In the genomic region with DNA sequence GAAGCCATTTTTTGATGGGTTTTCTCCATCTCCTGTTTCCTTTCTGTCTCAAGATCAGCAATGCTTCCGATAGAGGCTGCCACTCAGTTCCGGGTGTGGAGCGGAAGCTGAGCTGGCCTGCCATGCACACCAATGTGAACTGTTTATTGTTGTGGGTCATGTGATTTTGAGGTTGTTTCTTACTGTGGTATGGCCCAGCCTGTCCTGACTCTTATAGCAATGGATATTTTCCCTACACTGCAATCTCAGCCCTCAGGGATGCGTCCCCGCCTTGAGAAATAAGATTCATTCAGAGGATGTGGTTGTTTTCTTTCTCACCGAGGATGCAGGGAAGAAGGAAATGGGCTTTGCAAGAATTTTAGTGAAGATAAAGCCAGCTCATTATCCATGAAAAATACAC, we compare ENCODE assay signal across 15 cellular contexts.
A peak's percentile ranks its signal among the peaks of the same experiment; 100 is the strongest.
DNase-seq lines count a peak whose midpoint lies in the region; ATAC-seq and TF ChIP-seq lines count a peak whose summit lies in the region.
"Had no signal": no experiment of that assay in that cellular context is flagged by ENCODE, and none has a peak within 500 bp of the region (broad histone marks: within the 10 kb centered on the region; RNA-seq: fewer than 3 reads in every experiment).

No MANE protein-coding gene starts in this region.

- H3K36me3 ChIP-seq in neuronal stem cell (replicated peaks in 1 of 2; ENCODE audit: control insufficient read depth in 2 of 2, insufficient read depth in 2 of 2, low read length in 2 of 2) (no peaks in the 10 kb centered on the region), thyroid gland (no peaks in the 10 kb centered on the region)

- DNase-seq in EH (ENCODE audit: low read depth): peak; percentile 36
- DNase-seq in RPMI7951 (ENCODE audit: low read depth): peak; percentile 78
- DNase-seq in dermis blood vessel endothelial cell: peak; percentile 44
- no peak for DNase-seq in neuronal stem cell (ENCODE audit: low spot score)
- no peak for DNase-seq in thyroid gland
- DNase-seq in stimulated activated naive CD4-positive, alpha-beta T cell (lab: John Stamatoyannopoulos, UW): no peak
- DNase-seq: AML-193; DMS 273 treated with DMSO at 0.1 percent for 48 hours; H9; NCI-H187 treated with DMSO at 0.1 percent for 48 hours; NCI-H446; NK-92 treated with Interleukin-12 subunit alpha and Interleukin-12 subunit beta, amount 100 ng/mL, for 24 hours; RPMI8226 had no signal

- TF ChIP-seq CTCF in thyroid gland (IDR thresholded peaks at IDR 0.05): no peak

- no peak overlapping the region for H2BK15ac ChIP-seq in neuronal stem cell (ENCODE audit: low read length)

- H3K27ac ChIP-seq in neuronal stem cell (replicated peaks; ENCODE audit: low read length) (no peak overlapping the region), thyroid gland (no peak overlapping the region)

- TF ChIP-seq POLR2A in thyroid gland (IDR thresholded peaks at IDR 0.05): no peak

- H3K18ac ChIP-seq in neuronal stem cell (ENCODE audit: low read length): no peak overlapping the region

- H3K23ac ChIP-seq in neuronal stem cell (ENCODE audit: low read depth, low read length, poor library complexity): no peak overlapping the region

- H3K14ac ChIP-seq in neuronal stem cell (ENCODE audit: low read length): no peak overlapping the region

- no peak overlapping the region for H3K4me2 ChIP-seq in neuronal stem cell (ENCODE audit: insufficient read depth, low read length, poor library complexity, severe bottlenecking)

- ATAC-seq in HG03432 (IDR thresholded peaks at IDR 0.05; ENCODE audit: unreplicated experiment) (no peak), HG03439 (IDR thresholded peaks at IDR 0.05; ENCODE audit: unreplicated experiment) (no peak)

- H3K9me3 ChIP-seq in neuronal stem cell (replicated peaks in 1 of 2; ENCODE audit: control insufficient read depth in 2 of 2, insufficient read depth in 1 of 2, low read depth in 1 of 2, low read length in 2 of 2) (no peaks in the 10 kb centered on the region), thyroid gland (no peaks in the 10 kb centered on the region)

- H4K91ac ChIP-seq in neuronal stem cell (ENCODE audit: low read depth, low read length, poor library complexity): no peak overlapping the region

- H2AK5ac ChIP-seq in neuronal stem cell (ENCODE audit: low read depth, low read length): no peak overlapping the region

- no peak overlapping the region for H3K9ac ChIP-seq in neuronal stem cell (ENCODE audit: low read depth, low read length, poor library complexity)

- no peak overlapping the region for H4K8ac ChIP-seq in neuronal stem cell (ENCODE audit: low read depth, low read length)

- H3K4ac ChIP-seq in neuronal stem cell (ENCODE audit: low read length): no peak overlapping the region

- no peaks in the 10 kb centered on the region for H3K79me1 ChIP-seq in neuronal stem cell (ENCODE audit: low read depth, low read length)

- H2BK120ac ChIP-seq in neuronal stem cell (ENCODE audit: low read depth, low read length): no peak overlapping the region

- H3K27me3 ChIP-seq in neuronal stem cell (ENCODE audit: control insufficient read depth in 3 of 3, insufficient read depth in 3 of 3, low read depth in 1 of 3, low read length in 3 of 3) (no peaks in the 10 kb centered on the region), thyroid gland (no peaks in the 10 kb centered on the region)

- H3K4me3 ChIP-seq in neuronal stem cell (ENCODE audit: low read length in 2 of 2): no peak overlapping the region
- no peak overlapping the region for H3K4me3 ChIP-seq in thyroid gland (replicated peaks in 1 of 3)

- H2AFZ ChIP-seq in neuronal stem cell (ENCODE audit: low read length): peak overlapping the region; percentile 27

- H2BK12ac ChIP-seq in neuronal stem cell (ENCODE audit: low read length): no peak overlapping the region

- intact Hi-C loops in thyroid gland (cut with DNase I): no loop called here

- WGBS in neuronal stem cell (ENCODE audit: extremely low coverage in 2 of 2, insufficient read length in 2 of 2, insufficient replicate concordance in 1 of 2), 2 donors: no CpG with 5 or more reads among the region's 6 CpGs
- 74 to 77% methylated on average over 6 of the region's 6 CpGs for WGBS in thyroid gland, 2 donors

- H3K4me1 ChIP-seq in neuronal stem cell (ENCODE audit: control insufficient read depth in 2 of 2, insufficient read depth in 1 of 2, low read depth in 1 of 2, low read length in 2 of 2): peaks cover 0 to 3% of the 10 kb centered on the region in 2 donors
- H3K4me1 ChIP-seq in thyroid gland: no peaks in the 10 kb centered on the region

- H2BK5ac ChIP-seq in neuronal stem cell (ENCODE audit: low read length): no peak overlapping the region

Comparison
In these comparisons a context has a peak if more than half of its experiments do, and no peak if none do; other contexts are left out.
1. DNase-seq: peak in EH (single experiment), RPMI7951 (single experiment) and dermis blood vessel endothelial cell (single experiment); none in neuronal stem cell (single experiment), thyroid gland (0 of 2) and stimulated activated naive CD4-positive, alpha-beta T cell (0 of 6).